9 cellular contexts compared by ENCODE assay signal in the genomic region with DNA sequence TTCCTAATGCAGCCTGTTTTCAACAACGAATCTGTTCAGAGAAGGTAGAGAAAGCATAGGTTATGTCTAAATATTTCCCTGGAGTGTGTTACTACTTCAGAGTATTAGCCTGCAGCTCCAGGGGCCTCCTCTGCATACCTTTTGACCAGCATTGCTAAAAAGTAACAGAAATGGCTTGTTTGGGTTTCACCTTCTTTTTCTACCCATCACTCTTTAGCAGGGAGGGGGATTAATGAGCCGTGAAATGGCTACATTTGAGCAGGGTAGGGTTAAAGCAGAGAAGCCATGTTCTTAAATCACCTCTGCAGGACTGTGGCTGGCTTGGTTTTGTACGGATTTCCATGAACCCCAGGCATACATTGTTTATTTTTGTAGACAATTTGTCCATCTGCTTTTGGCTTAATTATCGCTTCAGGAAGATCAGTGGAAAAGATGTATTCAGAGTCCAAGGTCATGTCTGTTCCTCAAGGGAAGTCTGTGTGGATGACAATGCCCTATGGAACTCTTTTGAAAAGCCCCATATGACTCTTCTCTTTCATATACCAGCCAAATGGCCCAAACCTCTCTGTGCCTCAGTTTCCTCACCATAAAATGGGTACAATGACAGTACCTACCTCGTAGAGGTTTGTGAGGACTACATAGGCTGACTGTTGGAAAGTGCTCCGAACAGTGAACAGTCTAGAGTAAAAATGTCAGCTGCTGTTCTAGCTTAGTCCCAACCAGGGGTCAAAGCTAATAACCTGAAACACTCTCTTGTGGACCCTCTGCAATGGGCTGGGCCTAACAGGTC.
DNase-seq lines count a peak whose midpoint lies in the region; ATAC-seq and TF ChIP-seq lines count a peak whose summit lies in the region.
"Had no signal": no experiment of that assay in that cellular context is flagged by ENCODE, and none has a peak within 500 bp of the region (broad histone marks: within the 10 kb centered on the region; RNA-seq: fewer than 3 reads in every experiment).

No MANE protein-coding gene starts in this region.

- peak in 1 of 8 donors; percentile 0 for ATAC-seq in heart right ventricle
- ATAC-seq in left cardiac atrium = no peak
- ATAC-seq in activated CD8-positive, alpha-beta T cell treated with anti-CD3 and anti-CD28 coated beads, Interleukin-2, amount 10 ng/mL, durations not matched to agents 7 days and 5 days = peak; percentile 26
- no peak for ATAC-seq in lung (ENCODE audit: insufficient read depth, low FRiP score)
- no peak for ATAC-seq in sciatic nerve
- no peak for ATAC-seq in activated CD8-positive, alpha-beta memory T cell treated with anti-CD3 and anti-CD28 coated beads, Interleukin-2, amount 10 ng/mL, durations not matched to agents 7 days and 5 days

- TF ChIP-seq CTCF in heart right ventricle (IDR thresholded peaks at IDR 0.05) = no peak
- TF ChIP-seq CTCF in lung (IDR thresholded peaks at IDR 0.05; ENCODE audit: control extremely low read depth, extremely low read depth) = no peak
- TF ChIP-seq CTCF in vagina (IDR thresholded peaks at IDR 0.05) = no peak

- peaks cover 56% of the 10 kb centered on the region for H3K27me3 Mint-ChIP-seq in activated CD8-positive, alpha-beta T cell treated with anti-CD3 and anti-CD28 coated beads, Interleukin-2, amount 10 ng/mL, durations not matched to agents 7 days and 5 days (ENCODE audit: low read depth)
- H3K27me3 Mint-ChIP-seq in activated T-helper 2 cell treated with anti-CD3 and anti-CD28 coated beads, Interferon-gamma antibody, Interleukin-2, Interleukin-4, amounts not matched to agents 10 μg/mL and 5 μg/mL and 100 μg/mL, durations not matched to agents 14 hours and 24 hours and 36 hours (ENCODE audit: low read depth) = peaks cover 70% of the 10 kb centered on the region
- peaks cover 38% of the 10 kb centered on the region for H3K27me3 Mint-ChIP-seq in activated CD8-positive, alpha-beta memory T cell treated with anti-CD3 and anti-CD28 coated beads, Interleukin-2, amount 10 ng/mL, durations not matched to agents 7 days and 5 days

- no peak for TF ChIP-seq POLR2A in vagina (IDR thresholded peaks at IDR 0.05)

- H3K9me3 Mint-ChIP-seq in activated CD8-positive, alpha-beta T cell treated with anti-CD3 and anti-CD28 coated beads, Interleukin-2, amount 10 ng/mL, durations not matched to agents 7 days and 5 days (ENCODE audit: insufficient read depth) = no peaks in the 10 kb centered on the region
- H3K9me3 Mint-ChIP-seq in activated T-helper 2 cell treated with anti-CD3 and anti-CD28 coated beads, Interferon-gamma antibody, Interleukin-2, Interleukin-4, amounts not matched to agents 10 μg/mL and 5 μg/mL and 100 μg/mL, durations not matched to agents 14 hours and 24 hours and 36 hours = no peaks in the 10 kb centered on the region
- H3K9me3 Mint-ChIP-seq in activated CD8-positive, alpha-beta memory T cell treated with anti-CD3 and anti-CD28 coated beads, Interleukin-2, amount 10 ng/mL, durations not matched to agents 7 days and 5 days (ENCODE audit: low read depth) = no peaks in the 10 kb centered on the region

- H3K36me3 ChIP-seq in heart right ventricle = peaks cover 0 to 22% (median 0%) of the 10 kb centered on the region in 9 donors
- H3K36me3 ChIP-seq in lung (ENCODE audit: control insufficient read depth in 2 of 2, insufficient read depth in 2 of 2, low read length in 2 of 2) = peaks cover 0 to 5% of the 10 kb centered on the region in 2 donors
- H3K36me3 ChIP-seq in vagina = no peaks in the 10 kb centered on the region
- H3K36me3 ChIP-seq: pancreas had no signal

- no peaks in the 10 kb centered on the region for H3K36me3 Mint-ChIP-seq in activated CD8-positive, alpha-beta T cell treated with anti-CD3 and anti-CD28 coated beads, Interleukin-2, amount 10 ng/mL, durations not matched to agents 7 days and 5 days (ENCODE audit: low read depth)
- H3K36me3 Mint-ChIP-seq in activated T-helper 2 cell treated with anti-CD3 and anti-CD28 coated beads, Interferon-gamma antibody, Interleukin-2, Interleukin-4, amounts not matched to agents 10 μg/mL and 5 μg/mL and 100 μg/mL, durations not matched to agents 14 hours and 24 hours and 36 hours (ENCODE audit: low read depth) = no peaks in the 10 kb centered on the region
- no peaks in the 10 kb centered on the region for H3K36me3 Mint-ChIP-seq in activated CD8-positive, alpha-beta memory T cell treated with anti-CD3 and anti-CD28 coated beads, Interleukin-2, amount 10 ng/mL, durations not matched to agents 7 days and 5 days

- intact Hi-C loops in heart right ventricle (cut with DNase I) (loop anchor here in 9 of 10 donors (1.0 to 10.0 kb wide), 15 partner anchors 34 to 191 kb away; a partner anchor contains a TSS), left cardiac atrium (cut with DNase I) (loop anchor here (2.0 to 10.0 kb wide), 4 partner anchors 67 to 189 kb away; a partner anchor contains a TSS), vagina (cut with DNase I) (loop anchor here (5.0 to 10.0 kb wide), 2 partner anchors 77 to 189 kb away; no protein-coding TSS in a partner anchor), sciatic nerve (cut with DNase I) (loop anchor here (1.0 to 10.0 kb wide), 2 partner anchors 20 to 187 kb away; no protein-coding TSS in a partner anchor)
- intact Hi-C loops in activated T-helper 2 cell treated with anti-CD3 and anti-CD28 coated beads, Interferon-gamma antibody, Interleukin-2, Interleukin-4, amounts not matched to agents 10 μg/mL and 5 μg/mL and 100 μg/mL, durations not matched to agents 14 hours and 24 hours and 36 hours (cut with micrococcal nuclease) = loop anchor here (1.0 to 10.0 kb wide), 4 partner anchors 10 to 1451 kb away; no protein-coding TSS in a partner anchor

- DNase-seq in heart right ventricle = no peak
- no peak for DNase-seq in left cardiac atrium
- no peak for DNase-seq in activated CD8-positive, alpha-beta T cell treated with anti-CD3 and anti-CD28 coated beads, Interleukin-2, amount 10 ng/mL, durations not matched to agents 7 days and 5 days
- DNase-seq in lung (ENCODE audit: low spot score) = no peak
- peak in 1 of 2 donors; percentile 42 for DNase-seq in vagina (ENCODE audit: extremely low spot score in 2 of 2)
- DNase-seq in sciatic nerve (ENCODE audit: low spot score) = no peak
- no peak for DNase-seq in activated T-helper 2 cell treated with anti-CD3 and anti-CD28 coated beads, Interferon-gamma antibody, Interleukin-2, Interleukin-4, amounts not matched to agents 10 μg/mL and 5 μg/mL and 100 μg/mL, durations not matched to agents 14 hours and 24 hours and 36 hours (ENCODE audit: low spot score)
- DNase-seq in activated CD8-positive, alpha-beta memory T cell treated with anti-CD3 and anti-CD28 coated beads, Interleukin-2, amount 10 ng/mL, durations not matched to agents 7 days and 5 days = no peak

- H3K4me3 ChIP-seq in heart right ventricle = peak overlapping the region in 1 of 10 donors; percentile 1
- H3K4me3 ChIP-seq in lung = no peak overlapping the region
- H3K4me3 ChIP-seq in vagina = no peak overlapping the region
- H3K4me3 ChIP-seq: pancreas had no signal

- H3K4me1 ChIP-seq in heart right ventricle = peaks cover 49 to 97% (median 86%) of the 10 kb centered on the region in 9 donors
- peaks cover 28% of the 10 kb centered on the region in 2 donors for H3K4me1 ChIP-seq in lung (ENCODE audit: control insufficient read depth in 2 of 2, insufficient read depth in 2 of 2, low read length in 2 of 2)
- peaks cover 73% of the 10 kb centered on the region for H3K4me1 ChIP-seq in vagina

- H3K4me1 Mint-ChIP-seq in activated CD8-positive, alpha-beta T cell treated with anti-CD3 and anti-CD28 coated beads, Interleukin-2, amount 10 ng/mL, durations not matched to agents 7 days and 5 days (ENCODE audit: low read depth) = peaks cover 4% of the 10 kb centered on the region
- peaks cover 9% of the 10 kb centered on the region for H3K4me1 Mint-ChIP-seq in activated T-helper 2 cell treated with anti-CD3 and anti-CD28 coated beads, Interferon-gamma antibody, Interleukin-2, Interleukin-4, amounts not matched to agents 10 μg/mL and 5 μg/mL and 100 μg/mL, durations not matched to agents 14 hours and 24 hours and 36 hours (ENCODE audit: low read depth)
- peaks cover 4% of the 10 kb centered on the region for H3K4me1 Mint-ChIP-seq in activated CD8-positive, alpha-beta memory T cell treated with anti-CD3 and anti-CD28 coated beads, Interleukin-2, amount 10 ng/mL, durations not matched to agents 7 days and 5 days

- WGBS in heart right ventricle, 2 donors = 53 to 59% methylated on average over 6 of the region's 6 CpGs
- WGBS in lung, 2 donors = 65 to 72% methylated on average over 6 of the region's 6 CpGs

- H3K27ac ChIP-seq in heart right ventricle = peak overlapping the region; percentile 53 to 93 (median 85)
- peak overlapping the region; percentile 75 to 88 for H3K27ac ChIP-seq in lung (ENCODE audit: low read depth in 1 of 2, low read length in 1 of 2)
- H3K27ac ChIP-seq in vagina = peak overlapping the region; percentile 87

- H3K27me3 ChIP-seq in heart right ventricle (no peaks in the 10 kb centered on the region), lung (ENCODE audit: control insufficient read depth, insufficient read depth) (no peaks in the 10 kb centered on the region), vagina (no peaks in the 10 kb centered on the region)
- H3K27me3 ChIP-seq: pancreas had no signal

- no peak overlapping the region for H3K4me3 Mint-ChIP-seq in activated CD8-positive, alpha-beta T cell treated with anti-CD3 and anti-CD28 coated beads, Interleukin-2, amount 10 ng/mL, durations not matched to agents 7 days and 5 days
- no peak overlapping the region for H3K4me3 Mint-ChIP-seq in activated T-helper 2 cell treated with anti-CD3 and anti-CD28 coated beads, Interferon-gamma antibody, Interleukin-2, Interleukin-4, amounts not matched to agents 10 μg/mL and 5 μg/mL and 100 μg/mL, durations not matched to agents 14 hours and 24 hours and 36 hours (ENCODE audit: low read depth)
- H3K4me3 Mint-ChIP-seq in activated CD8-positive, alpha-beta memory T cell treated with anti-CD3 and anti-CD28 coated beads, Interleukin-2, amount 10 ng/mL, durations not matched to agents 7 days and 5 days = no peak overlapping the region

- POLR2A ChIA-PET in activated CD8-positive, alpha-beta T cell treated with anti-CD3 and anti-CD28 coated beads, Interleukin-2, amount 10 ng/mL, durations not matched to agents 7 days and 5 days (lab: Charles Lee) = no interaction called here

- H3K9me3 ChIP-seq in heart right ventricle (no peaks in the 10 kb centered on the region), lung (ENCODE audit: control insufficient read depth in 2 of 2, insufficient read depth in 1 of 2, low read length in 1 of 2) (no peaks in the 10 kb centered on the region), vagina (no peaks in the 10 kb centered on the region)
- H3K9me3 ChIP-seq: pancreas had no signal

- no peak overlapping the region for H3K27ac Mint-ChIP-seq in activated CD8-positive, alpha-beta T cell treated with anti-CD3 and anti-CD28 coated beads, Interleukin-2, amount 10 ng/mL, durations not matched to agents 7 days and 5 days
- H3K27ac Mint-ChIP-seq in activated T-helper 2 cell treated with anti-CD3 and anti-CD28 coated beads, Interferon-gamma antibody, Interleukin-2, Interleukin-4, amounts not matched to agents 10 μg/mL and 5 μg/mL and 100 μg/mL, durations not matched to agents 14 hours and 24 hours and 36 hours = no peak overlapping the region
- no peak overlapping the region for H3K27ac Mint-ChIP-seq in activated CD8-positive, alpha-beta memory T cell treated with anti-CD3 and anti-CD28 coated beads, Interleukin-2, amount 10 ng/mL, durations not matched to agents 7 days and 5 days

- CTCF ChIA-PET in activated CD8-positive, alpha-beta T cell treated with anti-CD3 and anti-CD28 coated beads, Interleukin-2, amount 10 ng/mL, durations not matched to agents 7 days and 5 days (lab: Charles Lee) = interaction anchor here (0.9 to 2.9 kb wide), 4 partner anchors 9 to 189 kb away, joined by 3 to 32 read pairs (median 4); no protein-coding TSS in a partner anchor
- CTCF ChIA-PET in activated CD8-positive, alpha-beta memory T cell treated with anti-CD3 and anti-CD28 coated beads, Interleukin-2, amount 10 ng/mL, durations not matched to agents 7 days and 5 days (lab: Charles Lee) = interaction anchor here (0.8 to 3.6 kb wide), 5 partner anchors 8 to 192 kb away, joined by 3 to 34 read pairs (median 3); no protein-coding TSS in a partner anchor
